Comparison of ENCODE assay signal across 19 cellular contexts in genomic region chr6:152701863-152702401, GRCh38. TPM values are rescaled to one million over a fixed set of nuclear protein-coding genes. Genes with fewer than 3 reads are reported as not detected.
"Had no signal": no experiment of that assay in that cellular context is flagged by ENCODE, and none has a peak within 500 bp of the region (broad histone marks: within the 10 kb centered on the region; RNA-seq: fewer than 3 reads in every experiment).

No MANE protein-coding gene starts in this region.

- H3K27ac Mint-ChIP-seq: activated CD4-positive, alpha-beta memory T cell treated with anti-CD3 and anti-CD28 coated beads, Interleukin-2, amount 10 ng/mL, durations not matched to agents 7 days and 5 days; activated CD4-positive, alpha-beta T cell treated with anti-CD3 and anti-CD28 coated beads for 36 hours; activated naive CD8-positive, alpha-beta T cell; naive B cell had no signal

- H3K36me3 Mint-ChIP-seq: activated naive CD8-positive, alpha-beta T cell; naive B cell had no signal

- H3K79me2 ChIP-seq: parathyroid adenoma had no signal

- H3K36me3 ChIP-seq: breast epithelium, esophagus squamous epithelium, tibial nerve had no signal

- H3K9me3 ChIP-seq: breast epithelium, esophagus squamous epithelium, tibial nerve had no signal

- H3K4me3 Mint-ChIP-seq: activated CD4-positive, alpha-beta memory T cell treated with anti-CD3 and anti-CD28 coated beads, Interleukin-2, amount 10 ng/mL, durations not matched to agents 7 days and 5 days; activated CD4-positive, alpha-beta T cell treated with anti-CD3 and anti-CD28 coated beads for 36 hours; activated naive CD8-positive, alpha-beta T cell; endodermal cell; naive B cell had no signal

- H3K9me3 Mint-ChIP-seq: activated CD4-positive, alpha-beta memory T cell treated with anti-CD3 and anti-CD28 coated beads, Interleukin-2, amount 10 ng/mL, durations not matched to agents 7 days and 5 days had no signal

- ATAC-seq: activated CD4-positive, alpha-beta T cell treated with anti-CD3 and anti-CD28 coated beads for 36 hours had no signal

- H3K4me1 Mint-ChIP-seq: activated CD4-positive, alpha-beta memory T cell treated with anti-CD3 and anti-CD28 coated beads, Interleukin-2, amount 10 ng/mL, durations not matched to agents 7 days and 5 days; activated CD4-positive, alpha-beta T cell treated with anti-CD3 and anti-CD28 coated beads for 36 hours; naive B cell had no signal

- H2AFZ ChIP-seq: parathyroid adenoma had no signal

- H3K4me1 ChIP-seq: breast epithelium, esophagus squamous epithelium, parathyroid adenoma, tibial nerve had no signal

- H3K9ac ChIP-seq: parathyroid adenoma had no signal

- H3K27ac ChIP-seq: parathyroid adenoma, VCaP had no signal

- DNase-seq: activated CD4-positive, alpha-beta memory T cell treated with anti-CD3 and anti-CD28 coated beads, Interleukin-2, amount 10 ng/mL, durations not matched to agents 7 days and 5 days; activated CD4-positive, alpha-beta T cell treated with anti-CD3 and anti-CD28 coated beads for 36 hours; activated gamma-delta T cell; activated T-cell treated with anti-CD3 and anti-CD28 coated beads, Interleukin-2, amount 50 U/mL, for 48 hours; anterior cingulate cortex; esophagus squamous epithelium; foreskin melanocyte; hippocampal formation; kidney glomerular epithelial cell; naive B cell; retina; small intestine; T1000 had no signal

- H3K27me3 ChIP-seq: breast epithelium, esophagus squamous epithelium, tibial nerve had no signal

RNA-seq across cellular contexts. Expression of gene MYCT1, which starts 4.2 kb away (rescaled TPM):
- total RNA-seq: activated CD4-positive, alpha-beta memory T cell treated with anti-CD3 and anti-CD28 coated beads, Interleukin-2, amount 10 ng/mL, durations not matched to agents 7 days and 5 days; activated CD4-positive, alpha-beta T cell treated with anti-CD3 and anti-CD28 coated beads for 36 hours had no signal

RNA-seq across cellular contexts. Expression of gene VIP, which starts 48.7 kb away (rescaled TPM):
- total RNA-seq: activated CD4-positive, alpha-beta memory T cell treated with anti-CD3 and anti-CD28 coated beads, Interleukin-2, amount 10 ng/mL, durations not matched to agents 7 days and 5 days; activated CD4-positive, alpha-beta T cell treated with anti-CD3 and anti-CD28 coated beads for 36 hours; endodermal cell had no signal
